ENCODE assay signal across 1 cellular context in genomic region chr15:60949034-60949977, GRCh38.
TF ChIP-seq lines count a peak whose summit lies in the region.

No MANE protein-coding gene starts in this region.

TF ChIP-seq in HepG2, 621 proteins besides CTCF, POLR2A, EP300 and RAD21:
- TF ChIP-seq ZNF691 (CRISPR knock-in tag; IDR thresholded peaks at IDR 0.05; ENCODE audit: borderline replicate concordance, low read depth) (no peak), GLI4 (CRISPR knock-in tag; IDR thresholded peaks at IDR 0.05; ENCODE audit: borderline replicate concordance) (no peak), CSRNP2 (CRISPR knock-in tag; conservative IDR thresholded peaks at IDR 0.05; ENCODE audit: low read depth) (no peak)
